ENCODE assay signal across 12 cellular contexts in genomic region chr1:222880586-222880985, GRCh38.
DNase-seq lines count a peak whose midpoint lies in the region; ATAC-seq, FAIRE-seq and TF ChIP-seq lines count a peak whose summit lies in the region.
"Had no signal": no experiment of that assay in that cellular context is flagged by ENCODE, and none has a peak within 500 bp of the region (broad histone marks: within the 10 kb centered on the region; RNA-seq: fewer than 3 reads in every experiment).

No MANE protein-coding gene starts in this region.

- no peaks in the 10 kb centered on the region for H3K79me2 ChIP-seq in GM23248 (ENCODE audit: insufficient read depth)

- no peaks in the 10 kb centered on the region for H3K9me2 ChIP-seq in GM23248 (ENCODE audit: insufficient read depth)

- H2AFZ ChIP-seq in GM23248 = no peak overlapping the region

- H3K4me1 ChIP-seq in GM23248 (ENCODE audit: insufficient read depth) (no peaks in the 10 kb centered on the region), endodermal cell (ENCODE audit: control insufficient read depth, insufficient read depth, low read length) (no peaks in the 10 kb centered on the region), BE2C (no peaks in the 10 kb centered on the region)

- H4K20me1 ChIP-seq in GM23248 (ENCODE audit: insufficient read depth) = no peaks in the 10 kb centered on the region

- H3K27ac ChIP-seq in GM23248 (0 out of 2 replicates have a peak overlapping the region, but pooled peaks have one; percentile 9), endodermal cell (ENCODE audit: low read depth, low read length) (no peak overlapping the region)

- no peak overlapping the region for H3K4me3 Mint-ChIP-seq in endodermal cell
- H3K4me3 Mint-ChIP-seq: T-helper 1 cell treated with Interleukin-12 subunit alpha and Interleukin-12 subunit beta and Interleukin-4 antibody, amounts not matched to agents 30 μg/mL and 1 μg/mL, for 36 hours had no signal

- H3K9ac ChIP-seq in GM23248 (no peak overlapping the region), endodermal cell (ENCODE audit: extremely low read depth, low read length, poor library complexity, severe bottlenecking) (no peak overlapping the region)

- DNase-seq in GM23248 = peak; percentile 75
- peak; percentile 87 for DNase-seq in RCC 7860 (ENCODE audit: low spot score)
- peak; percentile 50 to 88 for DNase-seq in cardiac fibroblast (ENCODE audit: low read depth in 2 of 2)
- DNase-seq in stimulated activated CD4-positive, alpha-beta T cell treated with anti-CD3 and anti-CD28 coated beads, Interleukin-15, amount 100 ng/mL, for 24 hours = peak; percentile 44
- no peak for DNase-seq in NCI-H524 (lab: John Stamatoyannopoulos, UW)
- no peak for DNase-seq in endodermal cell
- no peak for DNase-seq in BE2C
- DNase-seq: glutamatergic neuron, NCI-H446 had no signal

- H3F3A ChIP-seq in GM23248 (ENCODE audit: insufficient read depth) = no peaks in the 10 kb centered on the region; the same call in 1 of the 2 replicates

- in situ Hi-C loops in GM23248 (cut with MboI) = no loop called here

- H3K4me2 ChIP-seq in GM23248 (ENCODE audit: unreplicated experiment) = no peak overlapping the region

- H3K4me1 Mint-ChIP-seq in endodermal cell = peaks cover 10% of the 10 kb centered on the region

- ATAC-seq in HG02981 (IDR thresholded peaks at IDR 0.05; ENCODE audit: unreplicated experiment) = no peak

- peak; percentile 81 for FAIRE-seq in RCC 7860 (lab: Jason Lieb, UNC)
- FAIRE-seq: G401.6 had no signal

- H3K9me3 Mint-ChIP-seq in endodermal cell = no peaks in the 10 kb centered on the region
- H3K9me3 Mint-ChIP-seq: T-helper 1 cell treated with Interleukin-12 subunit alpha and Interleukin-12 subunit beta and Interleukin-4 antibody, amounts not matched to agents 30 μg/mL and 1 μg/mL, for 36 hours had no signal

- 3 to 11% methylated on average over 2 of the region's 2 CpGs for WGBS in GM23248 (ENCODE audit: low coverage in 1 of 2, low lambda C conversion rate in 2 of 2, missing lambda C conversion rate in 2 of 2), 2 experiments
- WGBS in endodermal cell (ENCODE audit: insufficient coverage in 1 of 2, insufficient read length in 1 of 2), 2 experiments = 86 to 94% methylated on average over 2 of the region's 2 CpGs

- H3K36me3 ChIP-seq in GM23248 (ENCODE audit: low read depth) (no peaks in the 10 kb centered on the region), endodermal cell (ENCODE audit: control insufficient read depth, insufficient read depth, low read length) (no peaks in the 10 kb centered on the region), BE2C (no peaks in the 10 kb centered on the region)

- no peaks in the 10 kb centered on the region for H3K27me3 Mint-ChIP-seq in endodermal cell (ENCODE audit: insufficient read depth)

- H3K4me3 ChIP-seq in GM23248 = no peak overlapping the region
- H3K4me3 ChIP-seq in cardiac fibroblast (replicated peaks in 1 of 2; ENCODE audit: low read depth in 2 of 2, low read length in 2 of 2) = no peak overlapping the region
- H3K4me3 ChIP-seq in endodermal cell (ENCODE audit: low read length) = no peak overlapping the region
- H3K4me3 ChIP-seq in BE2C (ENCODE audit: low read depth, low read length) = no peak overlapping the region

- H3K27me3 ChIP-seq in GM23248 (replicated peaks; ENCODE audit: insufficient read depth) (no peaks in the 10 kb centered on the region), endodermal cell (ENCODE audit: control insufficient read depth, insufficient read depth, low read length, poor library complexity, severe bottlenecking) (no peaks in the 10 kb centered on the region), BE2C (no peaks in the 10 kb centered on the region)

- H3K27ac Mint-ChIP-seq in endodermal cell = no peak overlapping the region
- H3K27ac Mint-ChIP-seq: T-helper 1 cell treated with Interleukin-12 subunit alpha and Interleukin-12 subunit beta and Interleukin-4 antibody, amounts not matched to agents 30 μg/mL and 1 μg/mL, for 36 hours had no signal

- H3K9me3 ChIP-seq in GM23248 (ENCODE audit: low read depth) (no peaks in the 10 kb centered on the region), endodermal cell (ENCODE audit: control insufficient read depth, low read length) (no peaks in the 10 kb centered on the region), BE2C (no peaks in the 10 kb centered on the region)

- H3K36me3 Mint-ChIP-seq in endodermal cell (ENCODE audit: low read depth) = peaks cover 3% of the 10 kb centered on the region

- TF ChIP-seq CTCF in cardiac fibroblast (IDR thresholded peaks at IDR 0.05; ENCODE audit: low read depth, low read length) = no peak
- no peak for TF ChIP-seq CTCF in endodermal cell (conservative IDR thresholded peaks at IDR 0.05)
- no peak for TF ChIP-seq CTCF in BE2C (IDR thresholded peaks at IDR 0.05; ENCODE audit: low read depth, low read length)

Comparison
In these comparisons a context has a peak if more than half of its experiments do, and no peak if none do; other contexts are left out.
1. DNase-seq: peak in GM23248 (single experiment), RCC 7860 (single experiment), cardiac fibroblast (2 of 2) and stimulated activated CD4-positive, alpha-beta T cell treated with anti-CD3 and anti-CD28 coated beads, Interleukin-15, amount 100 ng/mL, for 24 hours (single experiment); none in NCI-H524 (0 of 2), endodermal cell (single experiment) and BE2C (single experiment).